In genomic region chr2:115412501-115412900, GRCh38 we compare ENCODE assay signal across 15 cellular contexts.
DNase-seq lines count a peak whose midpoint lies in the region; ATAC-seq and TF ChIP-seq lines count a peak whose summit lies in the region.
"Had no signal": no experiment of that assay in that cellular context is flagged by ENCODE, and none has a peak within 500 bp of the region (broad histone marks: within the 10 kb centered on the region; RNA-seq: fewer than 3 reads in every experiment).

No MANE protein-coding gene starts in this region.

- no peaks in the 10 kb centered on the region for H3K36me3 ChIP-seq in ascending aorta

- no peak for TF ChIP-seq CTCF in RWPE1 (conservative IDR thresholded peaks at IDR 0.05; ENCODE audit: low read depth)
- TF ChIP-seq CTCF in cardiac fibroblast (IDR thresholded peaks at IDR 0.05; ENCODE audit: low read depth, low read length): no peak
- no peak for TF ChIP-seq CTCF in ascending aorta (IDR thresholded peaks at IDR 0.05)

- CTCF ChIA-PET in RWPE1 (lab: Yijun Ruan, JAX): no interaction called here

- no peaks in the 10 kb centered on the region for H3K27me3 ChIP-seq in ascending aorta

- peak; percentile 54 for DNase-seq in NCI-H460 (ENCODE audit: extremely low read depth, low read depth)
- peak; percentile 17 for DNase-seq in RWPE1 (ENCODE audit: low spot score)
- DNase-seq in cardiac fibroblast (ENCODE audit: low read depth in 2 of 2): peak; percentile 28 to 50
- DNase-seq in iris pigment epithelial cell (ENCODE audit: low read depth): peak; percentile 11
- no peak for DNase-seq in ascending aorta (ENCODE audit: low spot score in 2 of 2)
- no peak for DNase-seq in dedifferentiated amniotic fluid mesenchymal stem cell (ENCODE audit: extremely low spot score)
- DNase-seq: C1 segment of cervical spinal cord; Calu3; CD4-positive, alpha-beta T cell; DMS 273 treated with DMSO at 0.1 percent for 48 hours; DMS79 treated with DMSO at 0.1 percent for 48 hours; EL; GOT3; H9 had no signal

- H3K4me3 ChIP-seq in cardiac fibroblast (replicated peaks in 1 of 2; ENCODE audit: low read depth in 2 of 2, low read length in 2 of 2) (no peak overlapping the region), ascending aorta (no peak overlapping the region)

- no peaks in the 10 kb centered on the region for H3K4me1 ChIP-seq in ascending aorta

- H3K9me3 ChIP-seq in ascending aorta: no peaks in the 10 kb centered on the region

- no peak for ATAC-seq in HG02885 (IDR thresholded peaks at IDR 0.05; ENCODE audit: poor library complexity, unreplicated experiment)

- intact Hi-C loops in ascending aorta (cut with DNase I): no loop called here

- POLR2A ChIA-PET in RWPE1 (lab: Yijun Ruan, JAX; ENCODE audit: low non-redundant PET): no interaction called here

- H3K27ac ChIP-seq in RWPE1: no peak overlapping the region
- H3K27ac ChIP-seq in ascending aorta: no peak overlapping the region

Comparison
In these comparisons a context has a peak if more than half of its experiments do, and no peak if none do; other contexts are left out.
1. DNase-seq: peak in NCI-H460 (single experiment), RWPE1 (single experiment), cardiac fibroblast (2 of 2) and iris pigment epithelial cell (single experiment); none in ascending aorta (0 of 2) and dedifferentiated amniotic fluid mesenchymal stem cell (single experiment).